Comparison of ENCODE assay signal across 13 cellular contexts in genomic region chr2:86360781-86361180, GRCh38. TPM values are rescaled to one million over a fixed set of nuclear protein-coding genes. Genes with fewer than 3 reads are reported as not detected.
"Had no signal": no experiment of that assay in that cellular context is flagged by ENCODE, and none has a peak within 500 bp of the region (broad histone marks: within the 10 kb centered on the region; RNA-seq: fewer than 3 reads in every experiment).

No MANE protein-coding gene starts in this region.

- H3K4me3 ChIP-seq: body of pancreas, stomach, thoracic aorta had no signal

- H3K27ac ChIP-seq: body of pancreas, stomach, thoracic aorta had no signal

- H3K9me3 ChIP-seq: body of pancreas, stomach, thoracic aorta had no signal

- H3K27me3 ChIP-seq: body of pancreas, stomach had no signal

- H3K4me1 ChIP-seq: stomach had no signal

- ATAC-seq: activated T-helper 17 cell treated with anti-CD3 and anti-CD28 coated beads, Interleukin-2, amount 50 U/mL, for 72 hours; body of pancreas; left lobe of liver had no signal

- DNase-seq: activated B cell treated with CpG ODN at 0.5 μM for 24 hours; activated CD4-positive, alpha-beta T cell treated with anti-CD3 and anti-CD28 coated beads, Interleukin-2, amount 50 U/mL, for 1 hour; activated T-cell treated with anti-CD3 and anti-CD28 coated beads for 4 hours; cortex of kidney; effector CD8-positive, alpha-beta T cell; hippocampal formation; immature natural killer cell; stimulated activated CD4-positive, alpha-beta T cell treated with anti-CD3 and anti-CD28 coated beads, Interleukin-4, amount 100 ng/mL, for 1 hour; stomach had no signal

- H3K36me3 ChIP-seq: stomach, thoracic aorta had no signal

RNA-seq across cellular contexts. Expression of gene REEP1, which starts 23.4 kb away (rescaled TPM):
- total RNA-seq: activated B cell treated with CpG ODN at 0.5 μM for 24 hours had no signal
